25 cellular contexts compared by ENCODE assay signal in the genomic region with DNA sequence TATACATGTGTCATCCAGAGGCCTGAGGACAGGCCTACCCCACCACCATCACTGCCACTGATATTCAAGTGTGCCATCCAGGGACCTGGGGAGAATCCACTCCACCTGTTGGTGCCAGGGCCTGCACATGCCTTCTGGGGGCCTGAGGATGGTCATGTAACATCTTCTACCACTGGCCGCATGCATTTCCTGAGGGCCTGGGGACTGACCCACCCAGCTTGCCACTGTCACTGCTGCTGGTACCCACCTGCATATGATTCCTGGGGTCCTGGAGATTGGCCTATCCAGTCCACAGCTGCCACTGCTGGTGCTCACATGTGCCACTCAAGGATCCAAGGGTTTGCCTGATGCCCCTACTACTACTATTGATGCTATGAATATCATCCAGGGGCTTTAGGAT.
"Had no signal": no experiment of that assay in that cellular context is flagged by ENCODE, and none has a peak within 500 bp of the region (broad histone marks: within the 10 kb centered on the region; RNA-seq: fewer than 3 reads in every experiment).

No MANE protein-coding gene starts in this region.

- H3K27me3 Mint-ChIP-seq: dendritic cell treated with granulocyte-macrophage colony-stimulating factor and Interleukin-4, amounts not matched to agents 40 ng/mL and 50 ng/mL, for 4 days; effector memory CD8-positive, alpha-beta T cell had no signal

- H3K27me3 ChIP-seq: colonic mucosa, dorsolateral prefrontal cortex, esophagus muscularis mucosa, esophagus squamous epithelium, foreskin keratinocyte, gastrocnemius medialis, gastroesophageal sphincter, heart left ventricle, heart right ventricle had no signal

- H3K4me1 Mint-ChIP-seq: endodermal cell had no signal

- H3K4me1 ChIP-seq: colonic mucosa, esophagus muscularis mucosa, esophagus squamous epithelium, foreskin keratinocyte, gastrocnemius medialis, gastroesophageal sphincter, heart left ventricle, heart right ventricle had no signal

- H3K4me3 Mint-ChIP-seq: dendritic cell treated with granulocyte-macrophage colony-stimulating factor and Interleukin-4, amounts not matched to agents 40 ng/mL and 50 ng/mL, for 4 days; effector memory CD8-positive, alpha-beta T cell; endodermal cell had no signal

- H3K36me3 ChIP-seq: colonic mucosa, esophagus muscularis mucosa, esophagus squamous epithelium, gastrocnemius medialis, gastroesophageal sphincter, heart left ventricle, heart right ventricle had no signal

- H3K27ac Mint-ChIP-seq: dendritic cell treated with granulocyte-macrophage colony-stimulating factor and Interleukin-4, amounts not matched to agents 40 ng/mL and 50 ng/mL, for 4 days; effector memory CD8-positive, alpha-beta T cell; endodermal cell had no signal

- H3K9me3 ChIP-seq: colonic mucosa had no signal

- ATAC-seq: effector memory CD8-positive, alpha-beta T cell; esophagus mucosa; foreskin keratinocyte; gastrocnemius medialis; gastroesophageal sphincter; heart left ventricle had no signal

- H3K4me3 ChIP-seq: colonic mucosa, coronary artery, dorsolateral prefrontal cortex, esophagus muscularis mucosa, esophagus squamous epithelium, gastrocnemius medialis, gastroesophageal sphincter, heart left ventricle, heart right ventricle had no signal

- DNase-seq: colonic mucosa; cortex of kidney; dermis blood vessel endothelial cell; dorsolateral prefrontal cortex; effector CD4-positive, alpha-beta T cell; effector CD8-positive, alpha-beta T cell; effector memory CD4-positive, alpha-beta T cell; effector memory CD8-positive, alpha-beta T cell; endodermal cell; erythroblast; esophagus squamous epithelium; foreskin fibroblast; foreskin keratinocyte; foreskin melanocyte; gastrocnemius medialis; glutamatergic neuron; head of caudate nucleus; heart left ventricle; heart right ventricle had no signal

- H3K27ac ChIP-seq: colonic mucosa, coronary artery, dorsolateral prefrontal cortex, epithelial cell of prostate, esophagus muscularis mucosa, esophagus squamous epithelium, foreskin keratinocyte, gastrocnemius medialis, gastroesophageal sphincter, heart left ventricle, heart right ventricle had no signal
